8 cellular contexts compared by ENCODE assay signal in the genomic region with DNA sequence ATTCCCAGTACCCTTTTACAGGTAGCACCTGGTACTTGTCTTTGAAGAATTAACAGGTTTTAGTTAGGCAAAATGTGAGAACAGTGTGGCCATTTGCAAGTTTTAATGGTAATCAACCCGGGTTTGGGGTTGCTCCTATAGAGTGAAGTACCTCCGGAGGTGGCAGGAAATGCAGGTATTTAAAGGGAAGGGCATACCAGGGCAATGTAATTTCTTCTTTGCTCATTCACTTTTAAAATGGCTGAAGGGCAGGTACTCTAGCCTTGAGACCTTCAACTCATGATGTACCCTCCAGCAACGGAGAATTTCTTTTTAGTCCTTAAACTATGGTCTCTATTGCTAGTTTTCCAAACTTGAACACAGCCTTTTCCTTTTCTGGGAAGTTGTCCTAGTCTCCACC. TPM values are rescaled to one million over a fixed set of nuclear protein-coding genes. Genes with fewer than 3 reads are reported as not detected.
DNase-seq lines count a peak whose midpoint lies in the region; ATAC-seq and TF ChIP-seq lines count a peak whose summit lies in the region.

No MANE protein-coding gene starts in this region.

- H3K9me3 ChIP-seq in sigmoid colon = no peaks in the 10 kb centered on the region

- peak overlapping the region; percentile 98 to 100 for H3K27ac Mint-ChIP-seq in T-cell

- TF ChIP-seq POLR2A in sigmoid colon (IDR thresholded peaks at IDR 0.05) = no peak

- intact Hi-C loops in sigmoid colon (cut with DNase I) = loop anchor here (5.0 to 10.0 kb wide), 2 partner anchors 186 to 218 kb away; a partner anchor contains a TSS

- H3K9me3 Mint-ChIP-seq in T-cell = no peaks in the 10 kb centered on the region

- peaks cover 0 to 48% (median 42%) of the 10 kb centered on the region in 4 donors for H3K4me1 ChIP-seq in sigmoid colon

- TF ChIP-seq EP300 in sigmoid colon (IDR thresholded peaks at IDR 0.05) = no peak

- H3K36me3 Mint-ChIP-seq in T-cell = no peaks in the 10 kb centered on the region

- POLR2A ChIA-PET in T-cell (lab: Charles Lee) (interaction anchor here (0.5 to 1.7 kb wide), 4 partner anchors 25 to 1357 kb away, joined by 3 to 5 read pairs (median 4); a partner anchor contains a TSS), HEK293T (lab: Yijun Ruan, JAX) (interaction anchor here (1.4 to 4.2 kb wide), 5 partner anchors 12 to 87 kb away, joined by 4 to 50 read pairs (median 8); a partner anchor contains a TSS), GM10248 (lab: Yijun Ruan, JAX) (no interaction called here)

- TF ChIP-seq CTCF in fibroblast of pulmonary artery (IDR thresholded peaks at IDR 0.05; ENCODE audit: low read length, missing control alignments) (no peak), sigmoid colon (IDR thresholded peaks at IDR 0.05) (no peak), GM10248 (IDR thresholded peaks at IDR 0.05; ENCODE audit: control extremely low read depth, extremely low read depth, low read depth, missing control alignments) (no peak)

- no peaks in the 10 kb centered on the region for H3K27me3 Mint-ChIP-seq in T-cell

- CTCF ChIA-PET in T-cell (lab: Charles Lee) (no interaction called here), HEK293T (lab: Yijun Ruan, JAX) (interaction anchor here (0.6 kb wide), 1 partner anchor 14 kb away, joined by 3 read pairs; no protein-coding TSS in a partner anchor), GM10248 (lab: Yijun Ruan, JAX) (interaction anchor here (1.5 kb wide), 3 partner anchors 12 to 20 kb away, joined by 3 to 5 read pairs (median 4); no protein-coding TSS in a partner anchor)

- peak overlapping the region; percentile 96 to 100 (median 98) for H3K27ac ChIP-seq in sigmoid colon

- DNase-seq in H7 (peak; percentile 59), T-cell (no peak), fibroblast of pulmonary artery (ENCODE audit: low read depth) (no peak), sigmoid colon (no peak), HEK293T (ENCODE audit: extremely low spot score) (no peak), GM10248 (ENCODE audit: extremely low spot score) (no peak)
- no peak for DNase-seq in stimulated activated CD4-positive, alpha-beta T cell treated with anti-CD3 and anti-CD28 coated beads, Interleukin-2, amount 100 ng/mL, for 24 hours

- no peak for ATAC-seq in T-cell (replicated peaks in 1 of 4)
- ATAC-seq in HG03432 (IDR thresholded peaks at IDR 0.05; ENCODE audit: unreplicated experiment) = no peak

- H3K36me3 ChIP-seq in H7 (replicated peaks; ENCODE audit: control insufficient read depth, insufficient read depth, low read length) (peaks cover 1% of the 10 kb centered on the region; the same call in 1 of the 2 replicates), sigmoid colon (no peaks in the 10 kb centered on the region)

- H3K4me1 Mint-ChIP-seq in T-cell = peaks cover 46 to 53% (median 49%) of the 10 kb centered on the region in 3 donors

- peak overlapping the region; percentile 95 to 97 (median 96) for H3K4me3 Mint-ChIP-seq in T-cell

- 29 to 40% methylated on average over 3 of the region's 3 CpGs for WGBS in sigmoid colon, 2 donors

- H3K4me3 ChIP-seq in H7 (ENCODE audit: insufficient read depth, low read depth, low read length) (peak overlapping the region; percentile 98), fibroblast of pulmonary artery (replicated peaks; ENCODE audit: low read depth, low read length) (peak overlapping the region; percentile 99), sigmoid colon (peak overlapping the region in 2 of 4 donors; percentile 92 to 96)

- H3K27me3 ChIP-seq in H7 (ENCODE audit: control insufficient read depth, insufficient read depth, low read length) (no peaks in the 10 kb centered on the region), sigmoid colon (no peaks in the 10 kb centered on the region)

TF ChIP-seq in HEK293T, 16 proteins besides CTCF, POLR2A, EP300 and RAD21:
- TF ChIP-seq FOXK2 (IDR thresholded peaks at IDR 0.05) (no peak), NFRKB (IDR thresholded peaks at IDR 0.05) (no peak), FOXM1 (IDR thresholded peaks at IDR 0.05; ENCODE audit: borderline replicate concordance) (no peak), FOXA1 (IDR thresholded peaks at IDR 0.05) (no peak), BHLHE40 (IDR thresholded peaks at IDR 0.05; ENCODE audit: borderline replicate concordance) (no peak), SP1 (IDR thresholded peaks at IDR 0.05) (no peak), ELF4 (IDR thresholded peaks at IDR 0.05) (no peak), SUZ12 (IDR thresholded peaks at IDR 0.05) (no peak), ZNF384 (IDR thresholded peaks at IDR 0.05) (no peak), LEF1 (IDR thresholded peaks at IDR 0.05; ENCODE audit: borderline replicate concordance) (no peak), HDGF (IDR thresholded peaks at IDR 0.05; ENCODE audit: borderline replicate concordance) (no peak), L3MBTL2 (conservative IDR thresholded peaks at IDR 0.05) (no peak), TARDBP (IDR thresholded peaks at IDR 0.05) (no peak), ARNT (IDR thresholded peaks at IDR 0.05) (no peak), CTBP1 (IDR thresholded peaks at IDR 0.05; ENCODE audit: borderline replicate concordance) (no peak)
- TF ChIP-seq, protein P1, sequence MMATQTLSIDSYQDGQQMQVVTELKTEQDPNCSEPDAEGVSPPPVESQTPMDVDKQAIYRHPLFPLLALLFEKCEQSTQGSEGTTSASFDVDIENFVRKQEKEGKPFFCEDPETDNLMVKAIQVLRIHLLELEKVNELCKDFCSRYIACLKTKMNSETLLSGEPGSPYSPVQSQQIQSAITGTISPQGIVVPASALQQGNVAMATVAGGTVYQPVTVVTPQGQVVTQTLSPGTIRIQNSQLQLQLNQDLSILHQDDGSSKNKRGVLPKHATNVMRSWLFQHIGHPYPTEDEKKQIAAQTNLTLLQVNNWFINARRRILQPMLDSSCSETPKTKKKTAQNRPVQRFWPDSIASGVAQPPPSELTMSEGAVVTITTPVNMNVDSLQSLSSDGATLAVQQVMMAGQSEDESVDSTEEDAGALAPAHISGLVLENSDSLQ (IDR thresholded peaks at IDR 0.05) = no peak

RNA-seq across cellular contexts. Expression of a gene that starts 1.3 kb away (rescaled TPM):
- 187 and 225 TPM in 2 replicates for total RNA-seq in H7 (2014; rRNA removed; shearing (Covaris generic))
- total RNA-seq in T-cell = 10 to 100 TPM; 47.0 to 55.3 (median 48.1) TPM
- 10 to 100 TPM; 40.3 to 54.0 (median 45.3) TPM for total RNA-seq in sigmoid colon
- polyA plus RNA-seq in sigmoid colon = 10 to 100 TPM; 24.0 to 39.8 (median 28.9) TPM

RNA-seq across cellular contexts. Expression of a gene that starts 24.2 kb away (rescaled TPM):
- 22.3 and 24.0 TPM in 2 replicates for total RNA-seq in H7 (2014; rRNA removed; shearing (Covaris generic))
- total RNA-seq in T-cell (10 to 100 TPM; 15.6 to 19.5 (median 16.3) TPM), sigmoid colon (10 to 100 TPM; 15.0 to 18.9 (median 17.0) TPM)
- polyA plus RNA-seq in sigmoid colon = 10 to 100 TPM; 26.4 to 57.1 (median 49.2) TPM

Comparison
In these comparisons a context has a peak if more than half of its experiments do, and no peak if none do; other contexts are left out.
1. CTCF ChIA-PET loops: an anchor here in HEK293T (0.6 kb wide) and GM10248 (1.5 kb wide); none called in T-cell.